Comparison of ENCODE assay signal across 10 cellular contexts in the genomic region with DNA sequence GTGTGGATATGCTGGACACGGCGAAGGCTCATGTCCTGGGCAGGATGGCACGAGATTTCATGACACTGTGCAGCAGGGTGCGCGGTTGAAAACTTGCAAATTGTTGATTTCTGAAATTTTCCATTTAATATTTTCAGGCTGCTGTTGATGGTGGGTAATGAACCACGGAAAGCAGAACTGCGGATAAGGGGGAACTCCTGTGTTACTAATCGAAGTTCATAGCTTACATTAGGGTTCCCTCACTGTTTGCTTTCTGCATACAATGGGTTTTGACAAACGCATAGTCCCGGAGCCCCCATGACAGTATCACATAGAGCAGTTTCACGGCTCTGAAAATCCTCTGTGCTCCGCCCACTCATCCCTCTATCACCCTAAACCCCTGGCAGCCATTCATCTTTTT.
"Had no signal": no experiment of that assay in that cellular context is flagged by ENCODE, and none has a peak within 500 bp of the region (broad histone marks: within the 10 kb centered on the region; RNA-seq: fewer than 3 reads in every experiment).

No MANE protein-coding gene starts in this region.

- H3K27ac Mint-ChIP-seq: H9, HFFc6 had no signal

- DNase-seq: GOT3, H9, HFFc6, IMR-90, KG1 had no signal

- FAIRE-seq: H54, HTR-8/SVneo, K562 had no signal

- ATAC-seq: HCT116, K562 had no signal

- H3K4me3 Mint-ChIP-seq: H9, HFFc6 had no signal

- H3K27ac ChIP-seq: HL-60 had no signal

- H3K4me3 ChIP-seq: K562 had no signal
